In the genomic region with DNA sequence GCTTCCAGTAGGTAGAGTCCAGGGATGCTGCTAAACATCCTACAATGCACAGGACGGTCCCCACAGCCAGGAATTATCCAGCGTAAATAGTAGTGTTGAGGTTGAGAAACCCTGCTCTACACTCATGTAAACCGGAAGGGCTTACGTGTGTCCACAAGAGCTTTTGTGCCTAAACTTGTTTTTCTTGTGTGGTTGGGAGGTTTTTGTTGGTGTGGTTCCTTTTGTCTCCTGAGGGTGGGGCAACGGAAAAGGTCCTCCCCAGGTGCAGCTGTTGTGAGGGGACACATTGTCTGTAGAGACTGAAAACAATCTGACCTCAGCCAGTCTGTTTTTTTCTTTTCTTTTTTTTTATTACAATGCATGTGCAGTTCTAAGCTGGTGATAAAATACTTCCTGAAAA, we compare ENCODE assay signal across 9 cellular contexts.
DNase-seq lines count a peak whose midpoint lies in the region; ATAC-seq and FAIRE-seq lines count a peak whose summit lies in the region.
"Had no signal": no experiment of that assay in that cellular context is flagged by ENCODE, and none has a peak within 500 bp of the region (broad histone marks: within the 10 kb centered on the region; RNA-seq: fewer than 3 reads in every experiment).

No MANE protein-coding gene starts in this region.

- peaks cover 89% of the 10 kb centered on the region for H3K4me1 Mint-ChIP-seq in activated T-cell treated with anti-CD3 and anti-CD28 coated beads, Interleukin-2, amount 50 U/mL, for 4 hours (ENCODE audit: low read depth)

- H3K27me3 Mint-ChIP-seq in activated T-cell treated with anti-CD3 and anti-CD28 coated beads, Interleukin-2, amount 50 U/mL, for 4 hours (ENCODE audit: low read depth) = no peaks in the 10 kb centered on the region

- peaks cover 11% of the 10 kb centered on the region for H3K36me3 Mint-ChIP-seq in activated T-cell treated with anti-CD3 and anti-CD28 coated beads, Interleukin-2, amount 50 U/mL, for 4 hours (ENCODE audit: insufficient read depth)

- peak; percentile 56 for ATAC-seq in HG03196 (IDR thresholded peaks at IDR 0.05; ENCODE audit: unreplicated experiment)
- peak; percentile 44 to 47 for ATAC-seq in activated T-cell treated with anti-CD3 and anti-CD28 coated beads, Interleukin-2, amount 50 U/mL, for 4 hours
- peak; percentile 61 for ATAC-seq in stimulated activated naive CD8-positive, alpha-beta T cell treated with anti-CD3 and anti-CD28 coated beads, Interleukin-15, Interleukin-2, amounts not matched to agents 100 U/mL and 50 U/mL, for 24 hours

- H3K4me3 Mint-ChIP-seq in activated T-cell treated with anti-CD3 and anti-CD28 coated beads, Interleukin-2, amount 50 U/mL, for 4 hours = no peak overlapping the region

- no peaks in the 10 kb centered on the region for H3K9me3 Mint-ChIP-seq in activated T-cell treated with anti-CD3 and anti-CD28 coated beads, Interleukin-2, amount 50 U/mL, for 4 hours

- FAIRE-seq in HTR-8/SVneo (lab: Jason Lieb, UNC) (no peak), RCC 7860 (lab: Jason Lieb, UNC) (no peak)
- FAIRE-seq: endometrium had no signal

- peak; percentile 22 for DNase-seq in activated CD8-positive, alpha-beta memory T cell treated with anti-CD3 and anti-CD28 coated beads, Interleukin-2, amount 50 U/mL, for 1 hour (ENCODE audit: extremely low read depth)
- DNase-seq in activated CD8-positive, alpha-beta memory T cell treated with anti-CD3 and anti-CD28 coated beads for 24 hours = no peak
- no peak for DNase-seq in activated T-cell treated with anti-CD3 and anti-CD28 coated beads, Interleukin-2, amount 50 U/mL, for 4 hours
- DNase-seq in stimulated activated naive CD8-positive, alpha-beta T cell treated with anti-CD3 and anti-CD28 coated beads, Interleukin-15, Interleukin-2, amounts not matched to agents 100 U/mL and 50 U/mL, for 24 hours = no peak
- DNase-seq in HTR-8/SVneo (ENCODE audit: insufficient read length, low spot score) (no peak), RCC 7860 (ENCODE audit: low spot score) (no peak), dedifferentiated amniotic fluid mesenchymal stem cell (ENCODE audit: extremely low spot score) (no peak)
